ENCODE assay signal across 16 cellular contexts in genomic region chr16:68097895-68098294, GRCh38. TPM values are rescaled to one million over a fixed set of nuclear protein-coding genes. Genes with fewer than 3 reads are reported as not detected.
DNase-seq lines count a peak whose midpoint lies in the region; ATAC-seq and TF ChIP-seq lines count a peak whose summit lies in the region.
"Had no signal": no experiment of that assay in that cellular context is flagged by ENCODE, and none has a peak within 500 bp of the region (broad histone marks: within the 10 kb centered on the region; RNA-seq: fewer than 3 reads in every experiment).

No MANE protein-coding gene starts in this region.

- H3K36me3 ChIP-seq in gastrocnemius medialis (no peaks in the 10 kb centered on the region), vagina (no peaks in the 10 kb centered on the region)
- H3K36me3 ChIP-seq: BE2C had no signal

- no peaks in the 10 kb centered on the region for H3K9me3 Mint-ChIP-seq in activated naive CD8-positive, alpha-beta T cell (ENCODE audit: low read depth)
- H3K9me3 Mint-ChIP-seq in activated naive CD8-positive, alpha-beta T cell treated with anti-CD3 and anti-CD28 coated beads, Interleukin-2, amount 50 U/mL, for 24 hours: no peaks in the 10 kb centered on the region
- H3K9me3 Mint-ChIP-seq in CD4-positive, alpha-beta T cell: no peaks in the 10 kb centered on the region
- H3K9me3 Mint-ChIP-seq in immature natural killer cell: no peaks in the 10 kb centered on the region
- no peaks in the 10 kb centered on the region for H3K9me3 Mint-ChIP-seq in activated CD4-positive, alpha-beta T cell treated with anti-CD3 and anti-CD28 coated beads for 36 hours (ENCODE audit: low read depth)
- H3K9me3 Mint-ChIP-seq: GM23338 had no signal

- POLR2A ChIA-PET in CD4-positive, alpha-beta T cell (lab: Charles Lee): interaction anchor here (1.0 kb wide), 1 partner anchor 13 kb away, joined by 3 read pairs; the partner anchor contains the start of gene NFATC3
- POLR2A ChIA-PET in activated CD4-positive, alpha-beta T cell treated with anti-CD3 and anti-CD28 coated beads for 36 hours (lab: Charles Lee): no interaction called here

- H3K27ac Mint-ChIP-seq in activated naive CD8-positive, alpha-beta T cell: peak overlapping the region; percentile 16
- H3K27ac Mint-ChIP-seq in activated naive CD8-positive, alpha-beta T cell treated with anti-CD3 and anti-CD28 coated beads, Interleukin-2, amount 50 U/mL, for 24 hours: no peak overlapping the region
- H3K27ac Mint-ChIP-seq in CD4-positive, alpha-beta T cell: peak overlapping the region; percentile 33
- peak overlapping the region in 4 of 6 donors; percentile 34 to 87 (median 57) for H3K27ac Mint-ChIP-seq in immature natural killer cell
- no peak overlapping the region for H3K27ac Mint-ChIP-seq in activated CD4-positive, alpha-beta T cell treated with anti-CD3 and anti-CD28 coated beads for 36 hours
- H3K27ac Mint-ChIP-seq: GM23338 had no signal

- H3K4me3 Mint-ChIP-seq in activated naive CD8-positive, alpha-beta T cell: peak overlapping the region; percentile 1
- no peak overlapping the region for H3K4me3 Mint-ChIP-seq in activated naive CD8-positive, alpha-beta T cell treated with anti-CD3 and anti-CD28 coated beads, Interleukin-2, amount 50 U/mL, for 24 hours
- peak overlapping the region; percentile 26 for H3K4me3 Mint-ChIP-seq in CD4-positive, alpha-beta T cell
- peak overlapping the region in 1 of 5 donors; percentile 25 for H3K4me3 Mint-ChIP-seq in immature natural killer cell
- no peak overlapping the region for H3K4me3 Mint-ChIP-seq in activated CD4-positive, alpha-beta T cell treated with anti-CD3 and anti-CD28 coated beads for 36 hours
- H3K4me3 Mint-ChIP-seq: GM23338, IgD-negative memory B cell had no signal

- H3K4me1 ChIP-seq in gastrocnemius medialis: peaks cover 69 to 83% of the 10 kb centered on the region in 2 donors
- peaks cover 41% of the 10 kb centered on the region for H3K4me1 ChIP-seq in vagina
- H3K4me1 ChIP-seq: BE2C had no signal

- peaks cover 87% of the 10 kb centered on the region for H3K4me1 Mint-ChIP-seq in activated naive CD8-positive, alpha-beta T cell (ENCODE audit: low read depth)
- peaks cover 82% of the 10 kb centered on the region for H3K4me1 Mint-ChIP-seq in activated naive CD8-positive, alpha-beta T cell treated with anti-CD3 and anti-CD28 coated beads, Interleukin-2, amount 50 U/mL, for 24 hours
- H3K4me1 Mint-ChIP-seq in CD4-positive, alpha-beta T cell (ENCODE audit: low read depth): peaks cover 88% of the 10 kb centered on the region
- H3K4me1 Mint-ChIP-seq in immature natural killer cell: peaks cover 87 to 97% of the 10 kb centered on the region in 2 donors
- peaks cover 77% of the 10 kb centered on the region for H3K4me1 Mint-ChIP-seq in activated CD4-positive, alpha-beta T cell treated with anti-CD3 and anti-CD28 coated beads for 36 hours

- CTCF ChIA-PET in CD4-positive, alpha-beta T cell (lab: Charles Lee): interaction anchor here (0.7 to 1.0 kb wide), 2 partner anchors 22 to 197 kb away, joined by 4 read pairs; no protein-coding TSS in a partner anchor
- CTCF ChIA-PET in activated CD4-positive, alpha-beta T cell treated with anti-CD3 and anti-CD28 coated beads for 36 hours (lab: Charles Lee): interaction anchor here (1.0 to 7.0 kb wide), 4 partner anchors 11 to 131 kb away, joined by 3 to 62 read pairs (median 33); no protein-coding TSS in a partner anchor

- H3K27me3 Mint-ChIP-seq in activated naive CD8-positive, alpha-beta T cell: no peaks in the 10 kb centered on the region
- no peaks in the 10 kb centered on the region for H3K27me3 Mint-ChIP-seq in activated naive CD8-positive, alpha-beta T cell treated with anti-CD3 and anti-CD28 coated beads, Interleukin-2, amount 50 U/mL, for 24 hours
- no peaks in the 10 kb centered on the region for H3K27me3 Mint-ChIP-seq in CD4-positive, alpha-beta T cell
- H3K27me3 Mint-ChIP-seq in immature natural killer cell (ENCODE audit: low read depth in 3 of 3): peaks cover 0 to 1% (median 0%) of the 10 kb centered on the region in 3 donors
- no peaks in the 10 kb centered on the region for H3K27me3 Mint-ChIP-seq in activated CD4-positive, alpha-beta T cell treated with anti-CD3 and anti-CD28 coated beads for 36 hours
- H3K27me3 Mint-ChIP-seq: IgD-negative memory B cell had no signal

- H3K27me3 ChIP-seq in CD4-positive, alpha-beta T cell (ENCODE audit: control insufficient read depth, insufficient read depth, low read length): no peaks in the 10 kb centered on the region
- H3K27me3 ChIP-seq in gastrocnemius medialis (no peaks in the 10 kb centered on the region), vagina (no peaks in the 10 kb centered on the region)
- H3K27me3 ChIP-seq: BE2C had no signal

- no peak for TF ChIP-seq CTCF in CD4-positive, alpha-beta T cell (IDR thresholded peaks at IDR 0.05)
- TF ChIP-seq CTCF in gastrocnemius medialis (IDR thresholded peaks at IDR 0.05 in 4 of 5, conservative IDR thresholded peaks at IDR 0.05 in 1 of 5) (no peak), vagina (IDR thresholded peaks at IDR 0.05) (no peak)

- no peak for ATAC-seq in activated naive CD8-positive, alpha-beta T cell treated with anti-CD3 and anti-CD28 coated beads, Interleukin-2, amount 50 U/mL, for 24 hours
- ATAC-seq in CD4-positive, alpha-beta T cell (ENCODE audit: poor library complexity): no peak
- ATAC-seq in gastrocnemius medialis: no peak
- ATAC-seq in GM21529 (IDR thresholded peaks at IDR 0.05; ENCODE audit: unreplicated experiment): no peak
- no peak for ATAC-seq in activated CD4-positive, alpha-beta T cell treated with anti-CD3 and anti-CD28 coated beads for 36 hours
- ATAC-seq: GM23338 had no signal

- H3K9me3 ChIP-seq in CD4-positive, alpha-beta T cell (ENCODE audit: control insufficient read depth, low read length): no peaks in the 10 kb centered on the region
- no peaks in the 10 kb centered on the region for H3K9me3 ChIP-seq in gastrocnemius medialis
- no peaks in the 10 kb centered on the region for H3K9me3 ChIP-seq in vagina
- H3K9me3 ChIP-seq: BE2C had no signal

- intact Hi-C loops in CD4-positive, alpha-beta T cell (cut with DNase I, micrococcal nuclease): loop anchor here in 1 of 2 experiments (5.0 kb wide), 1 partner anchor 34 kb away; no protein-coding TSS in a partner anchor
- intact Hi-C loops in gastrocnemius medialis (cut with DNase I; ENCODE audit: low total_unique reads): no loop called here
- intact Hi-C loops in vagina (cut with DNase I): no loop called here
- intact Hi-C loops in activated CD4-positive, alpha-beta T cell treated with anti-CD3 and anti-CD28 coated beads for 36 hours (cut with DNase I, micrococcal nuclease): no loop called here

- no peak for DNase-seq in activated naive CD8-positive, alpha-beta T cell treated with anti-CD3 and anti-CD28 coated beads, Interleukin-2, amount 50 U/mL, for 24 hours
- no peak for DNase-seq in CD4-positive, alpha-beta T cell
- DNase-seq in immature natural killer cell (no peak), gastrocnemius medialis (no peak), vagina (ENCODE audit: extremely low spot score in 2 of 2) (no peak)
- DNase-seq in activated CD4-positive, alpha-beta T cell treated with anti-CD3 and anti-CD28 coated beads for 36 hours: no peak
- DNase-seq: ACHN, BE2C, Calu3, DMS 273 treated with DMSO at 0.1 percent for 48 hours, H7 had no signal

- no peak overlapping the region for H3K4me3 ChIP-seq in gastrocnemius medialis
- no peak overlapping the region for H3K4me3 ChIP-seq in vagina
- H3K4me3 ChIP-seq: GM23338 had no signal

- peaks cover 6% of the 10 kb centered on the region for H3K36me3 Mint-ChIP-seq in activated naive CD8-positive, alpha-beta T cell
- H3K36me3 Mint-ChIP-seq in activated naive CD8-positive, alpha-beta T cell treated with anti-CD3 and anti-CD28 coated beads, Interleukin-2, amount 50 U/mL, for 24 hours (ENCODE audit: low read depth): peaks cover 15% of the 10 kb centered on the region
- H3K36me3 Mint-ChIP-seq in CD4-positive, alpha-beta T cell (ENCODE audit: low read depth): peaks cover 33% of the 10 kb centered on the region
- peaks cover 0 to 3% (median 0%) of the 10 kb centered on the region in 3 donors for H3K36me3 Mint-ChIP-seq in immature natural killer cell
- H3K36me3 Mint-ChIP-seq in activated CD4-positive, alpha-beta T cell treated with anti-CD3 and anti-CD28 coated beads for 36 hours (ENCODE audit: low read depth): peaks cover 13% of the 10 kb centered on the region

- TF ChIP-seq POLR2A in gastrocnemius medialis (IDR thresholded peaks at IDR 0.05): no peak
- no peak for TF ChIP-seq POLR2A in vagina (IDR thresholded peaks at IDR 0.05)

- H3K27ac ChIP-seq in CD4-positive, alpha-beta T cell (ENCODE audit: low read depth, low read length): no peak overlapping the region
- H3K27ac ChIP-seq in gastrocnemius medialis (peak overlapping the region; percentile 6 to 97 (median 52)), vagina (no peak overlapping the region)
- H3K27ac ChIP-seq: C4-2B had no signal

- in situ Hi-C loops in gastrocnemius medialis (cut with MboI; ENCODE audit: low sequenced_read_pairs in 4 of 4): loop anchor here in 2 of 4 donors (25.0 kb wide), 1 partner anchor 239 kb away; no protein-coding TSS in a partner anchor

RNA-seq across cellular contexts. Expression of gene NFATC3, which starts 12.7 kb away (rescaled TPM):
- 10 to 100 TPM; 84.8 to 94.4 TPM for total RNA-seq in CD4-positive, alpha-beta T cell
- 100 to 1,000 TPM in 2 of 3 donors, 10 to 100 TPM in 1; 66.5 to 160 (median 119) TPM for polyA plus RNA-seq in immature natural killer cell
- 10 to 100 TPM; 47.9 to 72.7 (median 70.7) TPM for total RNA-seq in gastrocnemius medialis
- 51.8 TPM for total RNA-seq in vagina
- total RNA-seq in activated CD4-positive, alpha-beta T cell treated with anti-CD3 and anti-CD28 coated beads for 36 hours: 10 to 100 TPM; 68.4 to 81.2 TPM

Comparison
In these comparisons a context has a peak if more than half of its experiments do, and no peak if none do; other contexts are left out.
1. H3K27ac Mint-ChIP-seq: peak in activated naive CD8-positive, alpha-beta T cell (single experiment), CD4-positive, alpha-beta T cell (single experiment) and immature natural killer cell (4 of 6); none in activated naive CD8-positive, alpha-beta T cell treated with anti-CD3 and anti-CD28 coated beads, Interleukin-2, amount 50 U/mL, for 24 hours (single experiment) and activated CD4-positive, alpha-beta T cell treated with anti-CD3 and anti-CD28 coated beads for 36 hours (single experiment).
2. H3K4me3 Mint-ChIP-seq: peak in activated naive CD8-positive, alpha-beta T cell (single experiment) and CD4-positive, alpha-beta T cell (single experiment); none in activated naive CD8-positive, alpha-beta T cell treated with anti-CD3 and anti-CD28 coated beads, Interleukin-2, amount 50 U/mL, for 24 hours (single experiment) and activated CD4-positive, alpha-beta T cell treated with anti-CD3 and anti-CD28 coated beads for 36 hours (single experiment).
3. H3K27ac ChIP-seq: peak in gastrocnemius medialis (4 of 4); none in CD4-positive, alpha-beta T cell (single experiment) and vagina (single experiment).